Comparison of ENCODE assay signal across 1 cellular context in genomic region chr6:87738673-87739225, GRCh38.
TF ChIP-seq lines count a peak whose summit lies in the region.

No MANE protein-coding gene starts in this region.

TF ChIP-seq in GM12878, 131 proteins besides CTCF, POLR2A, EP300 and RAD21:
- TF ChIP-seq MTA2 (IDR thresholded peaks at IDR 0.05; ENCODE audit: low read depth): peak; percentile 33; the same call in 1 of the 2 replicates
- TF ChIP-seq IKZF1 (conservative IDR thresholded peaks at IDR 0.05): 0 out of 2 replicates have a peak, but pooled peaks have one; percentile 27
- TF ChIP-seq ATF7 (IDR thresholded peaks at IDR 0.05; ENCODE audit: low read depth): 0 out of 2 replicates have a peak, but pooled peaks have one; percentile 29
- no peak for TF ChIP-seq IRF5 (IDR thresholded peaks at IDR 0.05; ENCODE audit: borderline replicate concordance)
- TF ChIP-seq CBX5 (IDR thresholded peaks at IDR 0.05; ENCODE audit: low read depth): no peak
- TF ChIP-seq DPF2 (IDR thresholded peaks at IDR 0.05): peak; percentile 53; the same call in 1 of the 2 replicates
- no peak for TF ChIP-seq RCOR1 (conservative IDR thresholded peaks at IDR 0.05; ENCODE audit: low read depth, low read length)
- TF ChIP-seq YY1 (IDR thresholded peaks at IDR 0.05; ENCODE audit: low read depth, low read length): no peak
- TF ChIP-seq, protein P1, sequence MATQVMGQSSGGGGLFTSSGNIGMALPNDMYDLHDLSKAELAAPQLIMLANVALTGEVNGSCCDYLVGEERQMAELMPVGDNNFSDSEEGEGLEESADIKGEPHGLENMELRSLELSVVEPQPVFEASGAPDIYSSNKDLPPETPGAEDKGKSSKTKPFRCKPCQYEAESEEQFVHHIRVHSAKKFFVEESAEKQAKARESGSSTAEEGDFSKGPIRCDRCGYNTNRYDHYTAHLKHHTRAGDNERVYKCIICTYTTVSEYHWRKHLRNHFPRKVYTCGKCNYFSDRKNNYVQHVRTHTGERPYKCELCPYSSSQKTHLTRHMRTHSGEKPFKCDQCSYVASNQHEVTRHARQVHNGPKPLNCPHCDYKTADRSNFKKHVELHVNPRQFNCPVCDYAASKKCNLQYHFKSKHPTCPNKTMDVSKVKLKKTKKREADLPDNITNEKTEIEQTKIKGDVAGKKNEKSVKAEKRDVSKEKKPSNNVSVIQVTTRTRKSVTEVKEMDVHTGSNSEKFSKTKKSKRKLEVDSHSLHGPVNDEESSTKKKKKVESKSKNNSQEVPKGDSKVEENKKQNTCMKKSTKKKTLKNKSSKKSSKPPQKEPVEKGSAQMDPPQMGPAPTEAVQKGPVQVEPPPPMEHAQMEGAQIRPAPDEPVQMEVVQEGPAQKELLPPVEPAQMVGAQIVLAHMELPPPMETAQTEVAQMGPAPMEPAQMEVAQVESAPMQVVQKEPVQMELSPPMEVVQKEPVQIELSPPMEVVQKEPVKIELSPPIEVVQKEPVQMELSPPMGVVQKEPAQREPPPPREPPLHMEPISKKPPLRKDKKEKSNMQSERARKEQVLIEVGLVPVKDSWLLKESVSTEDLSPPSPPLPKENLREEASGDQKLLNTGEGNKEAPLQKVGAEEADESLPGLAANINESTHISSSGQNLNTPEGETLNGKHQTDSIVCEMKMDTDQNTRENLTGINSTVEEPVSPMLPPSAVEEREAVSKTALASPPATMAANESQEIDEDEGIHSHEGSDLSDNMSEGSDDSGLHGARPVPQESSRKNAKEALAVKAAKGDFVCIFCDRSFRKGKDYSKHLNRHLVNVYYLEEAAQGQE (IDR thresholded peaks at IDR 0.05; ENCODE audit: low read depth, low read length): no peak
- no peak for TF ChIP-seq HDAC2 (IDR thresholded peaks at IDR 0.05)
- no peak for TF ChIP-seq BCLAF1 (IDR thresholded peaks at IDR 0.05)
- no peak for TF ChIP-seq STAT3 (IDR thresholded peaks at IDR 0.05; ENCODE audit: low read depth, low read length)
- no peak for TF ChIP-seq MEF2A (IDR thresholded peaks at IDR 0.05; ENCODE audit: insufficient read depth, low read depth, low read length)
- no peak for TF ChIP-seq WRNIP1 (IDR thresholded peaks at IDR 0.05; ENCODE audit: borderline replicate concordance, low read depth, low read length)
- TF ChIP-seq BCL11A (IDR thresholded peaks at IDR 0.05; ENCODE audit: low read depth, low read length): no peak
